ENCODE assay signal across 6 cellular contexts in genomic region chr3:27658741-27659140, GRCh38.
"Had no signal": no experiment of that assay in that cellular context is flagged by ENCODE, and none has a peak within 500 bp of the region (broad histone marks: within the 10 kb centered on the region; RNA-seq: fewer than 3 reads in every experiment).

No MANE protein-coding gene starts in this region.

- H3K27me3 ChIP-seq: breast epithelium, esophagus muscularis mucosa, spleen, transverse colon had no signal

- DNase-seq: spleen had no signal

- H3K27ac ChIP-seq: breast epithelium, esophagus muscularis mucosa, spleen, transverse colon, WERI-Rb-1 had no signal

- H3K36me3 ChIP-seq: breast epithelium, esophagus muscularis mucosa, spleen, transverse colon, WERI-Rb-1 had no signal

- H3K9me3 ChIP-seq: breast epithelium, esophagus muscularis mucosa, mucosa of descending colon, spleen, transverse colon had no signal

- H3K4me1 ChIP-seq: breast epithelium, esophagus muscularis mucosa, spleen, transverse colon had no signal

- H3K4me3 ChIP-seq: breast epithelium, esophagus muscularis mucosa, mucosa of descending colon, spleen, transverse colon had no signal
